ENCODE assay signal across 1 cellular context in genomic region chr12:23895792-23896218, GRCh38.
TF ChIP-seq lines count a peak whose summit lies in the region.

No MANE protein-coding gene starts in this region.

TF ChIP-seq in H1, 55 proteins besides CTCF, POLR2A, EP300 and RAD21 (continued from another document):
- TF ChIP-seq CEBPB (IDR thresholded peaks at IDR 0.05; ENCODE audit: low read depth, low read length): peak; percentile 70; the same call in 1 of the 2 replicates
